In genomic region chr16:22606625-22607024, GRCh38 we compare ENCODE assay signal across 8 cellular contexts.
DNase-seq lines count a peak whose midpoint lies in the region; ATAC-seq, FAIRE-seq and TF ChIP-seq lines count a peak whose summit lies in the region.
"Not testable (repeated sequence)": the region's sequence is repeated elsewhere in the genome, so short reads cannot be mapped to it uniquely, and the experiment has no call there.

No MANE protein-coding gene starts in this region.

- H2AFZ ChIP-seq in astrocyte (ENCODE audit: low read depth, low read length): not testable (repeated sequence)

- H3K9me3 Mint-ChIP-seq in astrocyte (ENCODE audit: unreplicated experiment); stimulated activated naive CD8-positive, alpha-beta T cell treated with anti-CD3 and anti-CD28 coated beads, Interleukin-15, amount 100 ng/mL, for 72 hours: not testable (repeated sequence)

- not testable (repeated sequence) for H3K4me3 Mint-ChIP-seq in astrocyte (ENCODE audit: unreplicated experiment); stimulated activated naive CD8-positive, alpha-beta T cell treated with anti-CD3 and anti-CD28 coated beads, Interleukin-15, amount 100 ng/mL, for 72 hours

- not testable (repeated sequence) for DNase-seq in astrocyte (ENCODE audit: low read depth); Right ventricle myocardium superior; mucosa of descending colon; stimulated activated naive CD8-positive, alpha-beta T cell treated with anti-CD3 and anti-CD28 coated beads, Interleukin-15, amount 100 ng/mL, for 72 hours

- H3K9ac ChIP-seq in astrocyte (ENCODE audit: low read length): not testable (repeated sequence)

- not testable (repeated sequence) for H3K4me1 ChIP-seq in astrocyte (ENCODE audit: insufficient read depth, low read length); mucosa of descending colon (ENCODE audit: low read depth)

- H3K4me1 Mint-ChIP-seq in astrocyte (ENCODE audit: low read depth, unreplicated experiment); stimulated activated naive CD8-positive, alpha-beta T cell treated with anti-CD3 and anti-CD28 coated beads, Interleukin-15, amount 100 ng/mL, for 72 hours: not testable (repeated sequence)

- intact Hi-C loops in Right ventricle myocardium superior (cut with DNase I); mucosa of descending colon (cut with DNase I, micrococcal nuclease): not testable (repeated sequence)

- TF ChIP-seq CTCF in astrocyte (IDR thresholded peaks at IDR 0.05; ENCODE audit: insufficient read depth, low read depth, low read length); mucosa of descending colon (IDR thresholded peaks at IDR 0.05): not testable (repeated sequence)

- not testable (repeated sequence) for H3K4me2 ChIP-seq in astrocyte (ENCODE audit: low read length)

- peak; percentile 55 for ATAC-seq in GM18499 (IDR thresholded peaks at IDR 0.05; ENCODE audit: insufficient read depth, unreplicated experiment)
- ATAC-seq in GM21619 (IDR thresholded peaks at IDR 0.05; ENCODE audit: unreplicated experiment): peak; percentile 72
- ATAC-seq in HG03378 (IDR thresholded peaks at IDR 0.05; ENCODE audit: unreplicated experiment): peak; percentile 60
- peak; percentile 70; the same call in 2 of the 3 replicates for ATAC-seq in SK-N-SH treated with all-trans-retinoic acid at 6 μM for 48 hours
- peak; percentile 84 for ATAC-seq in Right ventricle myocardium superior (ENCODE audit: poor library complexity)
- ATAC-seq in mucosa of descending colon: peak; percentile 67
- ATAC-seq in stimulated activated naive CD8-positive, alpha-beta T cell treated with anti-CD3 and anti-CD28 coated beads, Interleukin-15, amount 100 ng/mL, for 72 hours: peak; percentile 85

- not testable (repeated sequence) for H3K27me3 ChIP-seq in astrocyte (ENCODE audit: insufficient read depth, low read length)

- not testable (repeated sequence) for H3K36me3 Mint-ChIP-seq in astrocyte (ENCODE audit: low read depth, unreplicated experiment)

- FAIRE-seq in astrocyte (lab: Jason Lieb, UNC): peak; percentile 76

- not testable (repeated sequence) for H3K27me3 Mint-ChIP-seq in astrocyte (ENCODE audit: low read depth, unreplicated experiment); stimulated activated naive CD8-positive, alpha-beta T cell treated with anti-CD3 and anti-CD28 coated beads, Interleukin-15, amount 100 ng/mL, for 72 hours

- not testable (repeated sequence) for H3K9me3 ChIP-seq in astrocyte (ENCODE audit: insufficient read depth, low read depth, low read length); mucosa of descending colon

- H3K79me2 ChIP-seq in astrocyte (ENCODE audit: insufficient read depth, low read length): not testable (repeated sequence)

- not testable (repeated sequence) for H4K20me1 ChIP-seq in astrocyte (ENCODE audit: insufficient read depth, low read length)

- not testable (repeated sequence) for H3K27ac ChIP-seq in astrocyte (ENCODE audit: low read depth, low read length)

- H3K27ac Mint-ChIP-seq in astrocyte (ENCODE audit: unreplicated experiment); stimulated activated naive CD8-positive, alpha-beta T cell treated with anti-CD3 and anti-CD28 coated beads, Interleukin-15, amount 100 ng/mL, for 72 hours: not testable (repeated sequence)

- H3K4me3 ChIP-seq in astrocyte (ENCODE audit: insufficient read depth, low read depth, low read length); mucosa of descending colon: not testable (repeated sequence)

- not testable (repeated sequence) for H3K36me3 ChIP-seq in astrocyte (ENCODE audit: insufficient read depth, low read length); mucosa of descending colon (ENCODE audit: low read depth)
